17 cellular contexts compared by ENCODE assay signal in genomic region chr4:174928174-174928573, GRCh38. TPM values are rescaled to one million over a fixed set of nuclear protein-coding genes. Genes with fewer than 3 reads are reported as not detected.
A peak's percentile ranks its signal among the peaks of the same experiment; 100 is the strongest.
DNase-seq lines count a peak whose midpoint lies in the region; ATAC-seq and TF ChIP-seq lines count a peak whose summit lies in the region.
"Had no signal": no experiment of that assay in that cellular context is flagged by ENCODE, and none has a peak within 500 bp of the region (broad histone marks: within the 10 kb centered on the region; RNA-seq: fewer than 3 reads in every experiment).

No MANE protein-coding gene starts in this region.

- H3K4me1 Mint-ChIP-seq in WTC11 = peaks cover 21% of the 10 kb centered on the region
- H3K4me1 Mint-ChIP-seq: activated naive CD4-positive, alpha-beta T cell treated with anti-CD3 and anti-CD28 coated beads, Interleukin-2, amount 10 ng/mL, durations not matched to agents 7 days and 5 days had no signal

- CTCF ChIA-PET in WTC11 (lab: Charles Lee) = interaction anchor here (1.0 kb wide), 1 partner anchor 127 kb away, joined by 3 read pairs; no protein-coding TSS in a partner anchor

- ATAC-seq in GM18511 (IDR thresholded peaks at IDR 0.05; ENCODE audit: unreplicated experiment) = peak; percentile 79
- ATAC-seq in GM21529 (IDR thresholded peaks at IDR 0.05; ENCODE audit: unreplicated experiment) = peak; percentile 41
- ATAC-seq in HG03159 (IDR thresholded peaks at IDR 0.05; ENCODE audit: unreplicated experiment) = peak; percentile 52
- peak; percentile 38 for ATAC-seq in WTC11
- no peak for ATAC-seq in GM19397 (IDR thresholded peaks at IDR 0.05; ENCODE audit: unreplicated experiment)
- ATAC-seq: left cardiac atrium; natural killer cell treated with Interleukin-12 subunit alpha and Interleukin-12 subunit beta and Interleukin-15 and Interleukin-18, amount 100 ng/mL, for 72 hours; right cardiac atrium had no signal

- H3K27me3 Mint-ChIP-seq in WTC11 (ENCODE audit: low read depth) = no peaks in the 10 kb centered on the region
- H3K27me3 Mint-ChIP-seq: activated CD4-positive, alpha-beta memory T cell treated with anti-CD3 and anti-CD28 coated beads for 36 hours; activated naive CD4-positive, alpha-beta T cell treated with anti-CD3 and anti-CD28 coated beads, Interleukin-2, amount 10 ng/mL, durations not matched to agents 7 days and 5 days; natural killer cell treated with Interleukin-12 subunit alpha and Interleukin-12 subunit beta and Interleukin-15 and Interleukin-18, amount 100 ng/mL, for 72 hours had no signal

- no peak overlapping the region for H3K27ac Mint-ChIP-seq in WTC11
- H3K27ac Mint-ChIP-seq: activated CD4-positive, alpha-beta memory T cell treated with anti-CD3 and anti-CD28 coated beads for 36 hours; activated naive CD4-positive, alpha-beta T cell treated with anti-CD3 and anti-CD28 coated beads, Interleukin-2, amount 10 ng/mL, durations not matched to agents 7 days and 5 days; natural killer cell treated with Interleukin-12 subunit alpha and Interleukin-12 subunit beta and Interleukin-15 and Interleukin-18, amount 100 ng/mL, for 72 hours had no signal

- H3K4me3 Mint-ChIP-seq in WTC11 = no peak overlapping the region
- H3K4me3 Mint-ChIP-seq: activated CD4-positive, alpha-beta memory T cell treated with anti-CD3 and anti-CD28 coated beads for 36 hours; activated naive CD4-positive, alpha-beta T cell treated with anti-CD3 and anti-CD28 coated beads, Interleukin-2, amount 10 ng/mL, durations not matched to agents 7 days and 5 days; natural killer cell treated with Interleukin-12 subunit alpha and Interleukin-12 subunit beta and Interleukin-15 and Interleukin-18, amount 100 ng/mL, for 72 hours had no signal

- DNase-seq in WTC11 (ENCODE audit: low spot score) (no peak), NCI-H345 (lab: John Stamatoyannopoulos, UW) (no peak)
- no peak for DNase-seq in activated CD4-positive, alpha-beta T cell treated with anti-CD3 and anti-CD28 coated beads, Interleukin-2, amount 50 U/mL, for 48 hours
- no peak for DNase-seq in activated naive CD4-positive, alpha-beta T cell treated with Interleukin-2 at 50 U/mL for 16 hours
- DNase-seq: activated CD4-positive, alpha-beta memory T cell treated with anti-CD3 and anti-CD28 coated beads for 36 hours; activated naive CD4-positive, alpha-beta T cell treated with anti-CD3 and anti-CD28 coated beads, Interleukin-2, amount 10 ng/mL, durations not matched to agents 7 days and 5 days; BE2C; left cardiac atrium; NCI-H1694 treated with DMSO at 0.1 percent for 48 hours; right cardiac atrium; T-helper 1 cell had no signal

- POLR2A ChIA-PET in WTC11 (lab: Charles Lee) = no interaction called here

- peaks cover 4% of the 10 kb centered on the region; the same call in 1 of the 2 replicates for H3K9me3 Mint-ChIP-seq in WTC11
- H3K9me3 Mint-ChIP-seq: activated naive CD4-positive, alpha-beta T cell treated with anti-CD3 and anti-CD28 coated beads, Interleukin-2, amount 10 ng/mL, durations not matched to agents 7 days and 5 days had no signal

- peaks cover 3% of the 10 kb centered on the region; the same call in 1 of the 2 replicates for H3K36me3 Mint-ChIP-seq in WTC11
- H3K36me3 Mint-ChIP-seq: activated CD4-positive, alpha-beta memory T cell treated with anti-CD3 and anti-CD28 coated beads for 36 hours; activated naive CD4-positive, alpha-beta T cell treated with anti-CD3 and anti-CD28 coated beads, Interleukin-2, amount 10 ng/mL, durations not matched to agents 7 days and 5 days; natural killer cell treated with Interleukin-12 subunit alpha and Interleukin-12 subunit beta and Interleukin-15 and Interleukin-18, amount 100 ng/mL, for 72 hours had no signal

- no peak for TF ChIP-seq CTCF in WTC11 (IDR thresholded peaks at IDR 0.05)

TF ChIP-seq in WTC11, 78 proteins besides CTCF, POLR2A, EP300 and RAD21 (continues in another document):
- TF ChIP-seq, protein P1, sequence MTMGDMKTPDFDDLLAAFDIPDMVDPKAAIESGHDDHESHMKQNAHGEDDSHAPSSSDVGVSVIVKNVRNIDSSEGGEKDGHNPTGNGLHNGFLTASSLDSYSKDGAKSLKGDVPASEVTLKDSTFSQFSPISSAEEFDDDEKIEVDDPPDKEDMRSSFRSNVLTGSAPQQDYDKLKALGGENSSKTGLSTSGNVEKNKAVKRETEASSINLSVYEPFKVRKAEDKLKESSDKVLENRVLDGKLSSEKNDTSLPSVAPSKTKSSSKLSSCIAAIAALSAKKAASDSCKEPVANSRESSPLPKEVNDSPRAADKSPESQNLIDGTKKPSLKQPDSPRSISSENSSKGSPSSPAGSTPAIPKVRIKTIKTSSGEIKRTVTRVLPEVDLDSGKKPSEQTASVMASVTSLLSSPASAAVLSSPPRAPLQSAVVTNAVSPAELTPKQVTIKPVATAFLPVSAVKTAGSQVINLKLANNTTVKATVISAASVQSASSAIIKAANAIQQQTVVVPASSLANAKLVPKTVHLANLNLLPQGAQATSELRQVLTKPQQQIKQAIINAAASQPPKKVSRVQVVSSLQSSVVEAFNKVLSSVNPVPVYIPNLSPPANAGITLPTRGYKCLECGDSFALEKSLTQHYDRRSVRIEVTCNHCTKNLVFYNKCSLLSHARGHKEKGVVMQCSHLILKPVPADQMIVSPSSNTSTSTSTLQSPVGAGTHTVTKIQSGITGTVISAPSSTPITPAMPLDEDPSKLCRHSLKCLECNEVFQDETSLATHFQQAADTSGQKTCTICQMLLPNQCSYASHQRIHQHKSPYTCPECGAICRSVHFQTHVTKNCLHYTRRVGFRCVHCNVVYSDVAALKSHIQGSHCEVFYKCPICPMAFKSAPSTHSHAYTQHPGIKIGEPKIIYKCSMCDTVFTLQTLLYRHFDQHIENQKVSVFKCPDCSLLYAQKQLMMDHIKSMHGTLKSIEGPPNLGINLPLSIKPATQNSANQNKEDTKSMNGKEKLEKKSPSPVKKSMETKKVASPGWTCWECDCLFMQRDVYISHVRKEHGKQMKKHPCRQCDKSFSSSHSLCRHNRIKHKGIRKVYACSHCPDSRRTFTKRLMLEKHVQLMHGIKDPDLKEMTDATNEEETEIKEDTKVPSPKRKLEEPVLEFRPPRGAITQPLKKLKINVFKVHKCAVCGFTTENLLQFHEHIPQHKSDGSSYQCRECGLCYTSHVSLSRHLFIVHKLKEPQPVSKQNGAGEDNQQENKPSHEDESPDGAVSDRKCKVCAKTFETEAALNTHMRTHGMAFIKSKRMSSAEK (CRISPR knock-in tag; IDR thresholded peaks at IDR 0.05; ENCODE audit: borderline replicate concordance) = no peak
- TF ChIP-seq FOXP1 (CRISPR knock-in tag; IDR thresholded peaks at IDR 0.05; ENCODE audit: borderline replicate concordance) (no peak), NFE2L1 (CRISPR knock-in tag; IDR thresholded peaks at IDR 0.05) (no peak), NR3C1 (CRISPR knock-in tag; conservative IDR thresholded peaks at IDR 0.05; ENCODE audit: low read depth) (no peak), FOXK1 (CRISPR knock-in tag; IDR thresholded peaks at IDR 0.05) (no peak), CREM (CRISPR knock-in tag; IDR thresholded peaks at IDR 0.05) (no peak), SOX15 (CRISPR knock-in tag; IDR thresholded peaks at IDR 0.05) (no peak), GTF2I (CRISPR knock-in tag; conservative IDR thresholded peaks at IDR 0.05) (no peak), ZNF219 (CRISPR knock-in tag; IDR thresholded peaks at IDR 0.05; ENCODE audit: borderline replicate concordance) (no peak), ZNF423 (CRISPR knock-in tag; IDR thresholded peaks at IDR 0.05) (no peak), SMAD3 (CRISPR knock-in tag; IDR thresholded peaks at IDR 0.05; ENCODE audit: borderline replicate concordance) (no peak), FOXJ3 (CRISPR knock-in tag; IDR thresholded peaks at IDR 0.05; ENCODE audit: borderline replicate concordance) (no peak), CBFB (CRISPR knock-in tag; IDR thresholded peaks at IDR 0.05; ENCODE audit: low read depth) (no peak), SMAD4 (CRISPR knock-in tag; IDR thresholded peaks at IDR 0.05) (no peak)
- TF ChIP-seq, protein P2, sequence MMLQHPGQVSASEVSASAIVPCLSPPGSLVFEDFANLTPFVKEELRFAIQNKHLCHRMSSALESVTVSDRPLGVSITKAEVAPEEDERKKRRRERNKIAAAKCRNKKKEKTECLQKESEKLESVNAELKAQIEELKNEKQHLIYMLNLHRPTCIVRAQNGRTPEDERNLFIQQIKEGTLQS (CRISPR knock-in tag; conservative IDR thresholded peaks at IDR 0.05) = no peak
- TF ChIP-seq, protein P3, sequence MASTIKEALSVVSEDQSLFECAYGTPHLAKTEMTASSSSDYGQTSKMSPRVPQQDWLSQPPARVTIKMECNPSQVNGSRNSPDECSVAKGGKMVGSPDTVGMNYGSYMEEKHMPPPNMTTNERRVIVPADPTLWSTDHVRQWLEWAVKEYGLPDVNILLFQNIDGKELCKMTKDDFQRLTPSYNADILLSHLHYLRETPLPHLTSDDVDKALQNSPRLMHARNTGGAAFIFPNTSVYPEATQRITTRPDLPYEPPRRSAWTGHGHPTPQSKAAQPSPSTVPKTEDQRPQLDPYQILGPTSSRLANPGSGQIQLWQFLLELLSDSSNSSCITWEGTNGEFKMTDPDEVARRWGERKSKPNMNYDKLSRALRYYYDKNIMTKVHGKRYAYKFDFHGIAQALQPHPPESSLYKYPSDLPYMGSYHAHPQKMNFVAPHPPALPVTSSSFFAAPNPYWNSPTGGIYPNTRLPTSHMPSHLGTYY (CRISPR knock-in tag; IDR thresholded peaks at IDR 0.05) = no peak
- TF ChIP-seq, protein P4, sequence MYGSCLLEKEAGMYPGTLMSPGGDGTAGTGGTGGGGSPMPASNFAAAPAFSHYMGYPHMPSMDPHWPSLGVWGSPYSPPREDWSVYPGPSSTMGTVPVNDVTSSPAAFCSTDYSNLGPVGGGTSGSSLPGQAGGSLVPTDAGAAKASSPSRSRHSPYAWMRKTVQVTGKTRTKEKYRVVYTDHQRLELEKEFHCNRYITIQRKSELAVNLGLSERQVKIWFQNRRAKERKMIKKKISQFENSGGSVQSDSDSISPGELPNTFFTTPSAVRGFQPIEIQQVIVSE (CRISPR knock-in tag; IDR thresholded peaks at IDR 0.05; ENCODE audit: borderline replicate concordance) = no peak
- TF ChIP-seq, protein P5, sequence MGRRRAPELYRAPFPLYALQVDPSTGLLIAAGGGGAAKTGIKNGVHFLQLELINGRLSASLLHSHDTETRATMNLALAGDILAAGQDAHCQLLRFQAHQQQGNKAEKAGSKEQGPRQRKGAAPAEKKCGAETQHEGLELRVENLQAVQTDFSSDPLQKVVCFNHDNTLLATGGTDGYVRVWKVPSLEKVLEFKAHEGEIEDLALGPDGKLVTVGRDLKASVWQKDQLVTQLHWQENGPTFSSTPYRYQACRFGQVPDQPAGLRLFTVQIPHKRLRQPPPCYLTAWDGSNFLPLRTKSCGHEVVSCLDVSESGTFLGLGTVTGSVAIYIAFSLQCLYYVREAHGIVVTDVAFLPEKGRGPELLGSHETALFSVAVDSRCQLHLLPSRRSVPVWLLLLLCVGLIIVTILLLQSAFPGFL (CRISPR knock-in tag; IDR thresholded peaks at IDR 0.05; ENCODE audit: borderline replicate concordance) = no peak

RNA-seq across cellular contexts. Expression of gene ADAM29, which starts 10.0 kb away (rescaled TPM):
- not detected in 3 replicates for total RNA-seq in WTC11 (2021)
- total RNA-seq: activated CD4-positive, alpha-beta memory T cell treated with anti-CD3 and anti-CD28 coated beads for 36 hours; cardiac muscle cell; left cardiac atrium; natural killer cell treated with Interleukin-12 subunit alpha and Interleukin-12 subunit beta and Interleukin-15 and Interleukin-18, amount 100 ng/mL, for 72 hours; right cardiac atrium had no signal
